ENCODE assay signal across 16 cellular contexts in the genomic region with DNA sequence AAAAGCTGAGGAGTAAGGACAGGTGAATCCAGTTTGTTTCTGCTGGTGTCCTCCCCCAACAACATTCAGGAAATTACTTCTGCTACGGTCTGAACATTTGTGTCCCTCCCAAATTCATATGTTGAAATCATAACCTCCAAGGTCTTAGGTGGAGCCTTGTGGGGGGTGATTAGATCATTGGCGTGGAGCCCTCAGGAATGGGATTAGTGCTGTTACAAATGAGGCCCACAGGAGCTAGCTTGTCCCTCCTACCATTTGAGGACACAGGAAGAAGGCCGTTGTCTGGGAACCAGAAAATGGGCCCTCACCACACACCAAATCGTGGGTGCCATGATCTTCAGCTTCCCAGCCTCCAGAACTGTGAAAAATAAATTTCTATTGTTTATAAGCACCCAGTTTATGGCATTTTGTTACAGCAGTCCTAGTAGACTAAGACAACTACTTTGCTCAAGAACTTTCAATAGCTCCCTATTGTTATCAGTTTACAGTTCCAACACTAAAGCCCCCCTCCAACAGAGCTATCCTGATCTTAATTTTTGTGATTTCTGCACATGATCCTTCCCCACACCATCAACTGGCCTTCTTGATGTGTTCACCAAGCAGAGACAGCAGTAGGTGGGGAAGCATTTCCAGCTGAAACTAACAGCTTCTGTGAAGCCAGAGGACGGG. TPM values are rescaled to one million over a fixed set of nuclear protein-coding genes. Genes with fewer than 3 reads are reported as not detected.
DNase-seq lines count a peak whose midpoint lies in the region; ATAC-seq and TF ChIP-seq lines count a peak whose summit lies in the region.
"Had no signal": no experiment of that assay in that cellular context is flagged by ENCODE, and none has a peak within 500 bp of the region (broad histone marks: within the 10 kb centered on the region; RNA-seq: fewer than 3 reads in every experiment).

No MANE protein-coding gene starts in this region.

- intact Hi-C loops in CD14-positive monocyte (cut with micrococcal nuclease), result no loop called here
- intact Hi-C loops in dendritic cell treated with granulocyte-macrophage colony-stimulating factor and Interleukin-4, amounts not matched to agents 40 ng/mL and 50 ng/mL, for 4 days (cut with micrococcal nuclease), result no loop called here

- no peaks in the 10 kb centered on the region for H3K27me3 ChIP-seq in HL-60 (ENCODE audit: insufficient read depth, poor library complexity, severe bottlenecking)

- H3K4me1 Mint-ChIP-seq in CD14-positive monocyte, result peaks cover 67% of the 10 kb centered on the region
- peaks cover 60% of the 10 kb centered on the region for H3K4me1 Mint-ChIP-seq in dendritic cell treated with granulocyte-macrophage colony-stimulating factor and Interleukin-4, amounts not matched to agents 40 ng/mL and 50 ng/mL, for 4 days (ENCODE audit: low read depth)
- H3K4me1 Mint-ChIP-seq in neural crest cell, result peaks cover 41% of the 10 kb centered on the region

- peak overlapping the region; percentile 74 for H3K27ac ChIP-seq in HL-60 (replicated peaks)
- H3K27ac ChIP-seq: SJSA1 had no signal

- ATAC-seq in HG03442 (IDR thresholded peaks at IDR 0.05; ENCODE audit: unreplicated experiment), result no peak

- H3K27ac Mint-ChIP-seq in CD14-positive monocyte (peak overlapping the region in 6 of 7 donors; percentile 14 to 91 (median 86)), neural crest cell (ENCODE audit: unreplicated experiment) (peak overlapping the region; percentile 87)
- H3K27ac Mint-ChIP-seq in dendritic cell treated with granulocyte-macrophage colony-stimulating factor and Interleukin-4, amounts not matched to agents 40 ng/mL and 50 ng/mL, for 4 days, result peak overlapping the region; percentile 89
- H3K27ac Mint-ChIP-seq: activated naive CD4-positive, alpha-beta T cell treated with anti-CD3 and anti-CD28 coated beads, Interleukin-2, amount 50 U/mL, for 24 hours; B cell had no signal

- TF ChIP-seq CTCF in CD14-positive monocyte (IDR thresholded peaks at IDR 0.05) (no peak), HL-60 (IDR thresholded peaks at IDR 0.05; ENCODE audit: insufficient read depth, low read length) (no peak), neural crest cell (conservative IDR thresholded peaks at IDR 0.05) (no peak)

- no peak overlapping the region for H3K4me3 ChIP-seq in HL-60 (replicated peaks; ENCODE audit: insufficient read depth, low read length)
- H3K4me3 ChIP-seq: K562, prostate gland, SJSA1 had no signal

- DNase-seq in CD14-positive monocyte (ENCODE audit: low spot score) (no peak), HL-60 (ENCODE audit: low read depth in 1 of 2, low spot score in 1 of 2) (no peak), neural crest cell (ENCODE audit: low read depth, low spot score) (no peak), superior temporal gyrus (ENCODE audit: extremely low spot score) (no peak), NCI-H1436 (lab: John Stamatoyannopoulos, UW) (no peak)
- DNase-seq: activated CD8-positive, alpha-beta memory T cell treated with anti-CD3 and anti-CD28 coated beads, Interleukin-2, amount 50 U/mL, for 4 hours; naive thymus-derived CD4-positive, alpha-beta T cell; T-helper 9 cell had no signal

- H3K9me3 Mint-ChIP-seq in CD14-positive monocyte (no peaks in the 10 kb centered on the region), neural crest cell (no peaks in the 10 kb centered on the region)
- H3K9me3 Mint-ChIP-seq in dendritic cell treated with granulocyte-macrophage colony-stimulating factor and Interleukin-4, amounts not matched to agents 40 ng/mL and 50 ng/mL, for 4 days, result no peaks in the 10 kb centered on the region
- H3K9me3 Mint-ChIP-seq: activated naive CD4-positive, alpha-beta T cell treated with anti-CD3 and anti-CD28 coated beads, Interleukin-2, amount 50 U/mL, for 24 hours had no signal

- peak overlapping the region in 1 of 2 donors; percentile 28 for H3K4me3 Mint-ChIP-seq in CD14-positive monocyte
- peak overlapping the region; percentile 24 for H3K4me3 Mint-ChIP-seq in dendritic cell treated with granulocyte-macrophage colony-stimulating factor and Interleukin-4, amounts not matched to agents 40 ng/mL and 50 ng/mL, for 4 days
- peak overlapping the region; percentile 69 for H3K4me3 Mint-ChIP-seq in neural crest cell
- H3K4me3 Mint-ChIP-seq: activated naive CD4-positive, alpha-beta T cell treated with anti-CD3 and anti-CD28 coated beads, Interleukin-2, amount 50 U/mL, for 24 hours; B cell had no signal

- H3K27me3 Mint-ChIP-seq in CD14-positive monocyte (ENCODE audit: low read depth in 3 of 3) (no peaks in the 10 kb centered on the region), neural crest cell (ENCODE audit: low read depth) (peaks cover 29% of the 10 kb centered on the region)
- no peaks in the 10 kb centered on the region for H3K27me3 Mint-ChIP-seq in dendritic cell treated with granulocyte-macrophage colony-stimulating factor and Interleukin-4, amounts not matched to agents 40 ng/mL and 50 ng/mL, for 4 days

- H3K36me3 Mint-ChIP-seq in CD14-positive monocyte, result peaks cover 0 to 1% of the 10 kb centered on the region in 2 donors
- peaks cover 7% of the 10 kb centered on the region for H3K36me3 Mint-ChIP-seq in dendritic cell treated with granulocyte-macrophage colony-stimulating factor and Interleukin-4, amounts not matched to agents 40 ng/mL and 50 ng/mL, for 4 days (ENCODE audit: low read depth)
- no peaks in the 10 kb centered on the region for H3K36me3 Mint-ChIP-seq in neural crest cell (ENCODE audit: low read depth)
- H3K36me3 Mint-ChIP-seq: activated naive CD4-positive, alpha-beta T cell treated with anti-CD3 and anti-CD28 coated beads, Interleukin-2, amount 50 U/mL, for 24 hours; brain; naive thymus-derived CD4-positive, alpha-beta T cell had no signal

RNA-seq across cellular contexts. Expression of a gene that starts 2.1 kb away (rescaled TPM):
- 10 to 100 TPM; 56.4 to 59.6 TPM for polyA plus RNA-seq in CD14-positive monocyte
- 0.98 and 3.1 TPM in 2 replicates for total RNA-seq in neural crest cell
- total RNA-seq: B cell, SJSA1 had no signal
- polyA plus RNA-seq: K562; naive thymus-derived CD4-positive, alpha-beta T cell had no signal

RNA-seq across cellular contexts. Expression of a gene that starts 27.7 kb away (rescaled TPM):
- 1 to 10 TPM in 1 of 2 donors, under 1 TPM in 1; 0.65 to 1.3 TPM for polyA plus RNA-seq in CD14-positive monocyte
- 14.6 and 15.9 TPM in 2 replicates for total RNA-seq in neural crest cell
- total RNA-seq: B cell, K562 had no signal
- polyA plus RNA-seq: K562; naive thymus-derived CD4-positive, alpha-beta T cell had no signal
